In genomic region chr2:96591054-96591453, GRCh38 we compare ENCODE assay signal across 22 cellular contexts. TPM values are rescaled to one million over a fixed set of nuclear protein-coding genes. Genes with fewer than 3 reads are reported as not detected.
"Had no signal": no experiment of that assay in that cellular context is flagged by ENCODE, and none has a peak within 500 bp of the region (broad histone marks: within the 10 kb centered on the region; RNA-seq: fewer than 3 reads in every experiment).

No MANE protein-coding gene starts in this region.

- DNase-seq: activated CD4-positive, alpha-beta T cell treated with anti-CD3 and anti-CD28 coated beads for 4 hours; activated effector memory CD4-positive, alpha-beta T cell treated with anti-CD3 and anti-CD28 coated beads, Interleukin-2, amount 50 U/mL, for 16 hours; amniotic stem cell; body of pancreas; effector CD8-positive, alpha-beta T cell; gastrocnemius medialis; islet precursor cell; left lung; mesenchymal stem cell; nucleus accumbens; right lobe of liver; stimulated activated CD4-positive, alpha-beta T cell treated with anti-CD3 and anti-CD28 coated beads, Interleukin-4, amount 100 ng/mL, for 4 hours; stimulated activated CD8-positive, alpha-beta memory T cell treated with anti-CD3 and anti-CD28 coated beads, Interleukin-4, amount 100 ng/mL, for 48 hours; stimulated activated naive CD8-positive, alpha-beta T cell treated with anti-CD3 and anti-CD28 coated beads, Interleukin-15, Interleukin-2, amounts not matched to agents 100 U/mL and 50 U/mL, for 24 hours; transverse colon had no signal

- ATAC-seq: body of pancreas; left lung; right lobe of liver; stimulated activated naive CD8-positive, alpha-beta T cell treated with anti-CD3 and anti-CD28 coated beads, Interleukin-15, Interleukin-2, amounts not matched to agents 100 U/mL and 50 U/mL, for 24 hours; WTC11 had no signal

- H3K4me1 Mint-ChIP-seq: nephron had no signal

- H3K27me3 Mint-ChIP-seq: activated naive CD8-positive, alpha-beta T cell had no signal

- H3K9me3 Mint-ChIP-seq: nephron, WTC11 had no signal

- H3K4me3 Mint-ChIP-seq: activated naive CD8-positive, alpha-beta T cell; nephron; WTC11 had no signal

- H3K27ac Mint-ChIP-seq: activated naive CD8-positive, alpha-beta T cell; nephron; WTC11 had no signal

RNA-seq across cellular contexts. Expression of gene FER1L5, which starts 51.5 kb away (rescaled TPM):
- total RNA-seq: activated CD8-positive, alpha-beta memory T cell treated with anti-CD3 and anti-CD28 coated beads for 36 hours; gastrocnemius medialis; right lobe of liver; SJSA1; smooth muscle cell; T-helper 2 cell treated with Interferon-gamma antibody and Interleukin-4, amounts not matched to agents 100 ng/mL and 5 ng/mL, for 36 hours; transverse colon had no signal
